In the genomic region with DNA sequence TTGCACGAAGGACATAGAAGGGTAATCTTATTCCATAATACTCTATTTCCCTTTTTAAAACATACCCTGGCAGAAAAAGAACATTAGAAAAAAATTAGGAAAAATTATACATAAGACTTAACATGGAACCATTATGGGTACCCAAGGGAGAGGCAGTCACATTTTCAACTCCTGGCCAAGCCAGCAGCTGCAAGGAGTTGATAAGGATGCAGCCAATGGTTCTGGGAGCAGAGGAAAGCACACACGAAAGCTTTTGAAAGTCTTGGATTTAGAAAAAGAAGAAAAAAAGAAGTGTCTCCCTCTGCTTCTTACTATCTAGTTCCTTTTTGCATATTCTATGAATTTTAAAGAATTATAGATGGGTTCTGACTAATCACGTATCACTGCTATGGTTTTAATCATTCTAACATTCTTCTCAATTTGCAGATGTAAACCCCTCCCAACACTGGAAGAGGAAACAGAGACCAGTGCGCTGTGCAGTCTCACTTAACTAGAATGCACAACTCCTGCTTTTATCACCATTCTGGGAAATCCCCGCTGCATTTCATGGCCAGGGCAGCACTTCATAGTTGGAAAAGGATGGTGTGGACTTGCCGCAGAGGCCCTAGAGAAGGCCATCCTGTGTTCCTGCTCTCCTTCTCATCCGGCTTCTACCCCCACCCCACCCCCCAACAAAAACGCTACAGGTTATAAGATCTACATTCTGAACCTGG, we compare ENCODE assay signal across 1 cellular context.
TF ChIP-seq lines count a peak whose summit lies in the region.

No MANE protein-coding gene starts in this region.

TF ChIP-seq in K562, 482 proteins besides CTCF, POLR2A, EP300 and RAD21 (continued from another document and continues in another):
- TF ChIP-seq HDAC8 (tag; IDR thresholded peaks at IDR 0.05): no peak
- TF ChIP-seq ZBTB7A (IDR thresholded peaks at IDR 0.05; ENCODE audit: borderline replicate concordance, control insufficient read depth, low read depth, low read length): no peak
- no peak for TF ChIP-seq U2AF2 (optimal IDR thresholded peaks at IDR 0.05; ENCODE audit: low read depth, low read length)
- TF ChIP-seq ZNF274 (IDR thresholded peaks at IDR 0.05; ENCODE audit: borderline replicate concordance, low read depth, low read length): no peak
- TF ChIP-seq HNRNPH1 (optimal IDR thresholded peaks at IDR 0.05; ENCODE audit: low read depth, low read length): no peak
- no peak for TF ChIP-seq CCAR2 (IDR thresholded peaks at IDR 0.05; ENCODE audit: low read depth, low read length)
- no peak for TF ChIP-seq POLR2B (IDR thresholded peaks at IDR 0.05; ENCODE audit: low read depth, partially characterized antibody)
- TF ChIP-seq PRMT5 (CRISPR knock-in tag; IDR thresholded peaks at IDR 0.05): no peak
- TF ChIP-seq POLR2AphosphoS5 (IDR thresholded peaks at IDR 0.05; ENCODE audit: control insufficient read depth, insufficient read depth, low read depth, low read length): peak; percentile 82
- no peak for TF ChIP-seq ZNF436 (CRISPR knock-in tag; IDR thresholded peaks at IDR 0.05)
- TF ChIP-seq, protein P1, sequence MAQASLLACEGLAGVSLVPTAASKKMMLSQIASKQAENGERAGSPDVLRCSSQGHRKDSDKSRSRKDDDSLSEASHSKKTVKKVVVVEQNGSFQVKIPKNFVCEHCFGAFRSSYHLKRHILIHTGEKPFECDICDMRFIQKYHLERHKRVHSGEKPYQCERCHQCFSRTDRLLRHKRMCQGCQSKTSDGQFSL (CRISPR knock-in tag; IDR thresholded peaks at IDR 0.05): no peak
- TF ChIP-seq, protein P1 (tag; IDR thresholded peaks at IDR 0.05): no peak
- TF ChIP-seq ZNF766 (CRISPR knock-in tag; conservative IDR thresholded peaks at IDR 0.05): no peak
- TF ChIP-seq VEZF1 (CRISPR knock-in tag; IDR thresholded peaks at IDR 0.05): no peak
- no peak for TF ChIP-seq BCL6 (CRISPR knock-in tag; IDR thresholded peaks at IDR 0.05)
- no peak for TF ChIP-seq USF2 (CRISPR knock-in tag; IDR thresholded peaks at IDR 0.05)
- no peak for TF ChIP-seq CC2D1A (IDR thresholded peaks at IDR 0.05)
- no peak for TF ChIP-seq CHD4 (IDR thresholded peaks at IDR 0.05; ENCODE audit: insufficient read depth, insufficient replicate concordance, low read depth, low read length, poor library complexity, severe bottlenecking)
- no peak for TF ChIP-seq CREBBP (IDR thresholded peaks at IDR 0.05; ENCODE audit: low read depth, low read length)
- TF ChIP-seq, protein P2, sequence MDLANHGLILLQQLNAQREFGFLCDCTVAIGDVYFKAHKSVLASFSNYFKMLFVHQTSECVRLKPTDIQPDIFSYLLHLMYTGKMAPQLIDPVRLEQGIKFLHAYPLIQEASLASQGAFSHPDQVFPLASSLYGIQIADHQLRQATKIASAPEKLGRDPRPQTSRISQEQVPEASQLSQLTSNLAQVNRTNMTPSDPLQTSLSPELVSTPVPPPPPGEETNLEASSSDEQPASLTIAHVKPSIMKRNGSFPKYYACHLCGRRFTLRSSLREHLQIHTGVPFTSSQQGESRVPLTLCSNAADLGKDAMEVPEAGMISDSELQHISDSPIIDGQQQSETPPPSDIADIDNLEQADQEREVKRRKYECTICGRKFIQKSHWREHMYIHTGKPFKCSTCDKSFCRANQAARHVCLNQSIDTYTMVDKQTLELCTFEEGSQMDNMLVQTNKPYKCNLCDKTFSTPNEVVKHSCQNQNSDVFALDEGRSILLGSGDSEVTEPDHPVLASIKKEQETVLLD (IDR thresholded peaks at IDR 0.05): no peak
- no peak for TF ChIP-seq ILF3 (IDR thresholded peaks at IDR 0.05; ENCODE audit: borderline replicate concordance)
- no peak for TF ChIP-seq SMAD1 (IDR thresholded peaks at IDR 0.05; ENCODE audit: low read depth, low read length, partially characterized antibody)
- peak; percentile 54; the same call in 1 of the 2 replicates for TF ChIP-seq CTBP1 (IDR thresholded peaks at IDR 0.05; ENCODE audit: borderline replicate concordance)
- no peak for TF ChIP-seq SRSF9 (IDR thresholded peaks at IDR 0.05; ENCODE audit: borderline replicate concordance, low read depth, low read length)
- TF ChIP-seq ZNF717 (CRISPR knock-in tag; IDR thresholded peaks at IDR 0.05): no peak
- peak; percentile 55 for TF ChIP-seq SMARCB1 (IDR thresholded peaks at IDR 0.05; ENCODE audit: insufficient read length, low read depth)
- TF ChIP-seq, protein P3, sequence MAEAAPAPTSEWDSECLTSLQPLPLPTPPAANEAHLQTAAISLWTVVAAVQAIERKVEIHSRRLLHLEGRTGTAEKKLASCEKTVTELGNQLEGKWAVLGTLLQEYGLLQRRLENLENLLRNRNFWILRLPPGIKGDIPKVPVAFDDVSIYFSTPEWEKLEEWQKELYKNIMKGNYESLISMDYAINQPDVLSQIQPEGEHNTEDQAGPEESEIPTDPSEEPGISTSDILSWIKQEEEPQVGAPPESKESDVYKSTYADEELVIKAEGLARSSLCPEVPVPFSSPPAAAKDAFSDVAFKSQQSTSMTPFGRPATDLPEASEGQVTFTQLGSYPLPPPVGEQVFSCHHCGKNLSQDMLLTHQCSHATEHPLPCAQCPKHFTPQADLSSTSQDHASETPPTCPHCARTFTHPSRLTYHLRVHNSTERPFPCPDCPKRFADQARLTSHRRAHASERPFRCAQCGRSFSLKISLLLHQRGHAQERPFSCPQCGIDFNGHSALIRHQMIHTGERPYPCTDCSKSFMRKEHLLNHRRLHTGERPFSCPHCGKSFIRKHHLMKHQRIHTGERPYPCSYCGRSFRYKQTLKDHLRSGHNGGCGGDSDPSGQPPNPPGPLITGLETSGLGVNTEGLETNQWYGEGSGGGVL (CRISPR knock-in tag; IDR thresholded peaks at IDR 0.05): no peak
- no peak for TF ChIP-seq SLC30A9 (CRISPR knock-in tag; IDR thresholded peaks at IDR 0.05)
- no peak for TF ChIP-seq POLR2H (tag; IDR thresholded peaks at IDR 0.05; ENCODE audit: low read depth)
- TF ChIP-seq HNRNPK (IDR thresholded peaks at IDR 0.05; ENCODE audit: low read depth, low read length, poor library complexity, severe bottlenecking): no peak
- TF ChIP-seq ZBTB11 (CRISPR knock-in tag; IDR thresholded peaks at IDR 0.05): 0 out of 6 replicates have a peak, but pooled peaks of 1 of the 3 experiments have one; percentile 3
- no peak for TF ChIP-seq TFAM (CRISPR knock-in tag; conservative IDR thresholded peaks at IDR 0.05)
- no peak for TF ChIP-seq TBP (optimal IDR thresholded peaks at IDR 0.05; ENCODE audit: low read depth, low read length)
- 0 out of 2 replicates have a peak, but pooled peaks have one; percentile 14 for TF ChIP-seq CREB1 (IDR thresholded peaks at IDR 0.05)
- no peak for TF ChIP-seq CREB1 (CRISPR knock-in tag; IDR thresholded peaks at IDR 0.05)
- TF ChIP-seq MEIS2 (IDR thresholded peaks at IDR 0.05; ENCODE audit: partially characterized antibody): no peak
- TF ChIP-seq BACH1 (tag; IDR thresholded peaks at IDR 0.05): no peak
- no peak for TF ChIP-seq HMGN3 (IDR thresholded peaks at IDR 0.05; ENCODE audit: borderline replicate concordance, extremely low read depth, insufficient read length, low read depth, low read length)
- no peak for TF ChIP-seq ZNF239 (CRISPR knock-in tag; IDR thresholded peaks at IDR 0.05)
- TF ChIP-seq HMG20A (CRISPR knock-in tag; conservative IDR thresholded peaks at IDR 0.05): no peak
- no peak for TF ChIP-seq PRPF4 (IDR thresholded peaks at IDR 0.05; ENCODE audit: insufficient read depth, low read depth, low read length, poor library complexity, severe bottlenecking)
- TF ChIP-seq, protein P4, sequence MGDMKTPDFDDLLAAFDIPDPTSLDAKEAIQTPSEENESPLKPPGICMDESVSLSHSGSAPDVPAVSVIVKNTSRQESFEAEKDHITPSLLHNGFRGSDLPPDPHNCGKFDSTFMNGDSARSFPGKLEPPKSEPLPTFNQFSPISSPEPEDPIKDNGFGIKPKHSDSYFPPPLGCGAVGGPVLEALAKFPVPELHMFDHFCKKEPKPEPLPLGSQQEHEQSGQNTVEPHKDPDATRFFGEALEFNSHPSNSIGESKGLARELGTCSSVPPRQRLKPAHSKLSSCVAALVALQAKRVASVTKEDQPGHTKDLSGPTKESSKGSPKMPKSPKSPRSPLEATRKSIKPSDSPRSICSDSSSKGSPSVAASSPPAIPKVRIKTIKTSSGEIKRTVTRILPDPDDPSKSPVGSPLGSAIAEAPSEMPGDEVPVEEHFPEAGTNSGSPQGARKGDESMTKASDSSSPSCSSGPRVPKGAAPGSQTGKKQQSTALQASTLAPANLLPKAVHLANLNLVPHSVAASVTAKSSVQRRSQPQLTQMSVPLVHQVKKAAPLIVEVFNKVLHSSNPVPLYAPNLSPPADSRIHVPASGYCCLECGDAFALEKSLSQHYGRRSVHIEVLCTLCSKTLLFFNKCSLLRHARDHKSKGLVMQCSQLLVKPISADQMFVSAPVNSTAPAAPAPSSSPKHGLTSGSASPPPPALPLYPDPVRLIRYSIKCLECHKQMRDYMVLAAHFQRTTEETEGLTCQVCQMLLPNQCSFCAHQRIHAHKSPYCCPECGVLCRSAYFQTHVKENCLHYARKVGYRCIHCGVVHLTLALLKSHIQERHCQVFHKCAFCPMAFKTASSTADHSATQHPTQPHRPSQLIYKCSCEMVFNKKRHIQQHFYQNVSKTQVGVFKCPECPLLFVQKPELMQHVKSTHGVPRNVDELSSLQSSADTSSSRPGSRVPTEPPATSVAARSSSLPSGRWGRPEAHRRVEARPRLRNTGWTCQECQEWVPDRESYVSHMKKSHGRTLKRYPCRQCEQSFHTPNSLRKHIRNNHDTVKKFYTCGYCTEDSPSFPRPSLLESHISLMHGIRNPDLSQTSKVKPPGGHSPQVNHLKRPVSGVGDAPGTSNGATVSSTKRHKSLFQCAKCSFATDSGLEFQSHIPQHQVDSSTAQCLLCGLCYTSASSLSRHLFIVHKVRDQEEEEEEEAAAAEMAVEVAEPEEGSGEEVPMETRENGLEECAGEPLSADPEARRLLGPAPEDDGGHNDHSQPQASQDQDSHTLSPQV (IDR thresholded peaks at IDR 0.05): no peak; the same call in 1 of the 2 replicates
